ENCODE assay signal across 9 cellular contexts in genomic region chr4:185566425-185566824, GRCh38. TPM values are rescaled to one million over a fixed set of nuclear protein-coding genes. Genes with fewer than 3 reads are reported as not detected.
A peak's percentile ranks its signal among the peaks of the same experiment; 100 is the strongest.
DNase-seq lines count a peak whose midpoint lies in the region; ATAC-seq and TF ChIP-seq lines count a peak whose summit lies in the region.
"Had no signal": no experiment of that assay in that cellular context is flagged by ENCODE, and none has a peak within 500 bp of the region (broad histone marks: within the 10 kb centered on the region; RNA-seq: fewer than 3 reads in every experiment).

No MANE protein-coding gene starts in this region.

- H3K4me1 ChIP-seq in right cardiac atrium (ENCODE audit: control insufficient read depth, insufficient read depth, low read length) (peaks cover 16% of the 10 kb centered on the region), smooth muscle cell (ENCODE audit: low read depth) (peaks cover 15% of the 10 kb centered on the region)

- H3K79me2 ChIP-seq in smooth muscle cell (ENCODE audit: low read depth): no peaks in the 10 kb centered on the region

- H3K4me3 ChIP-seq in right cardiac atrium (ENCODE audit: low read length): no peak overlapping the region
- no peak overlapping the region for H3K4me3 ChIP-seq in smooth muscle cell

- peak overlapping the region; percentile 99 for H3K9ac ChIP-seq in smooth muscle cell (ENCODE audit: low read depth)

- intact Hi-C loops in right cardiac atrium (cut with DNase I): no loop called here

- H3K36me3 ChIP-seq in smooth muscle cell (ENCODE audit: low read depth): no peaks in the 10 kb centered on the region

- no peaks in the 10 kb centered on the region for H3K9me3 ChIP-seq in right cardiac atrium (ENCODE audit: control insufficient read depth, low read length)
- H3K9me3 ChIP-seq in smooth muscle cell (replicated peaks; ENCODE audit: low read depth): no peaks in the 10 kb centered on the region

- H2AFZ ChIP-seq in smooth muscle cell (ENCODE audit: low read depth): no peak overlapping the region

- peak; percentile 63 for DNase-seq in amniotic epithelial cell (ENCODE audit: low read depth)
- DNase-seq in right cardiac atrium: peak in 2 of 3 donors; percentile 53 to 66
- no peak for DNase-seq in smooth muscle cell (lab: John Stamatoyannopoulos, UW; ENCODE audit: unreplicated experiment)
- DNase-seq in SKM-1 treated with dmso at 0.1 percent for 144 hours (lab: John Stamatoyannopoulos, UW; ENCODE audit: unreplicated experiment): no peak
- no peak for DNase-seq in dedifferentiated amniotic fluid mesenchymal stem cell (ENCODE audit: extremely low spot score)
- DNase-seq: DND-41 had no signal

- 16% methylated on average over 8 of the region's 8 CpGs for WGBS in right cardiac atrium
- WGBS in smooth muscle cell (ENCODE audit: low lambda C conversion rate): 17% methylated on average over 8 of the region's 8 CpGs

- no peaks in the 10 kb centered on the region for H4K20me1 ChIP-seq in smooth muscle cell (ENCODE audit: low read depth)

- no peak for TF ChIP-seq CTCF in smooth muscle cell (IDR thresholded peaks at IDR 0.05; ENCODE audit: borderline replicate concordance, insufficient read depth, poor library complexity, severe bottlenecking)

- no peaks in the 10 kb centered on the region for H3K27me3 ChIP-seq in right cardiac atrium (ENCODE audit: control insufficient read depth, insufficient read depth)
- no peaks in the 10 kb centered on the region for H3K27me3 ChIP-seq in smooth muscle cell (ENCODE audit: low read depth)

- H3K4me2 ChIP-seq in smooth muscle cell: peak overlapping the region; percentile 61

- H3F3A ChIP-seq in smooth muscle cell (ENCODE audit: low read depth): peaks cover 34% of the 10 kb centered on the region

- ATAC-seq in GM21529 (IDR thresholded peaks at IDR 0.05; ENCODE audit: unreplicated experiment) (peak; percentile 77), right cardiac atrium (peak; percentile 47 to 62), GM19455 (IDR thresholded peaks at IDR 0.05; ENCODE audit: unreplicated experiment) (no peak), HG03460 (IDR thresholded peaks at IDR 0.05; ENCODE audit: unreplicated experiment) (no peak)

- H3K27ac ChIP-seq in right cardiac atrium (ENCODE audit: low read length) (peak overlapping the region; percentile 97), smooth muscle cell (ENCODE audit: low read depth) (peak overlapping the region; percentile 100)

RNA-seq across cellular contexts. Expression of gene PDLIM3, which starts 31.1 kb away (rescaled TPM):
- total RNA-seq in right cardiac atrium: 100 to 1,000 TPM; 267 to 965 (median 293) TPM
- 447 TPM for polyA plus RNA-seq in right cardiac atrium
- 691 and 781 TPM in 2 replicates for total RNA-seq in smooth muscle cell
- 309 and 356 TPM in 2 replicates for polyA plus RNA-seq in smooth muscle cell

Comparison
In these comparisons a context has a peak if more than half of its experiments do, and no peak if none do; other contexts are left out.
1. ATAC-seq: peak in GM21529 (single experiment) and right cardiac atrium (2 of 2); none in GM19455 (single experiment) and HG03460 (single experiment).
2. DNase-seq: peak in amniotic epithelial cell (single experiment) and right cardiac atrium (2 of 3); none in smooth muscle cell (single experiment), SKM-1 treated with dmso at 0.1 percent for 144 hours (single experiment) and dedifferentiated amniotic fluid mesenchymal stem cell (single experiment).